20 cellular contexts compared by ENCODE assay signal in the genomic region with DNA sequence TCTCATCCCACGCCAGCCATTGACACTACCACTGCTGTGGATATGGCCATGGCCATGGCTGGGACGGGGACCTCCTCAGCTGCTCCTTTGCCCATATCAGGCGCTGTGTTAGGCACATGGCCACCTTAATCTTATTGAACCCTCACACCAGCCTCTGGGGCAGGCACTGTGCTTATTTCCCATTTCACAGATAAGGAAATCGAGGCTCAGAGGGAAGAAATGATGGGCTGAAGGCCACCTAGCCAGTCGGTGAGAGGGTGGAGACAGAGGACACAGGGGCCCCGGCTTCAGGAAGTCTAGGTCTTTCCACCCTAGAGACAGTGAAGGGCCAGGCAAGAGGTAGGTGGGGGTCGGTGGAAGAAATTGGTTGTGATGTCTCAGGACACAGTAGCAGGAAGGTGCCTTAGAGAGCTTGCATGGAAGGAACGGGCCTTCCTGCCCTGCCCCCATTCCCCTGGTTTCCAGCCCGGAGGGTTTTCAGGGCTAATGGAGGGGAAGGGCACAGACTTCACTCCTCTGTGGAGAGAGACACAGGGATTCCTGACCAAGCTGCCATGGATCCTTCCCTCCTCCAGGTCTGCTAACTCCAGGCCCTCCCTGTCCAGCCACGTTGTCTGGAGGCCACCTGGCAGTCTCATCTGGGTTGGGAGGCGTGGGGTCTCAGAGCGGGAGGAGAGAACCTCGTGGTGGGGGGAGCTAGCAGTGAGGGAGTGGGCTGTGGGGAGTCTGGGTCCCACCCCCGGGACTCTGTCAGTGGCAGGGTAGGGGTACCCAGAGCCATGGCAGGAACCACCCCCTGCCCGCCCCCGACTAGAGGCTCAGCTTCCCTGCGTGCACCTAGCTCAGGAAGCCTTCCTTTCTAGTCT.
DNase-seq lines count a peak whose midpoint lies in the region; ATAC-seq and TF ChIP-seq lines count a peak whose summit lies in the region.
"Had no signal": no experiment of that assay in that cellular context is flagged by ENCODE, and none has a peak within 500 bp of the region (broad histone marks: within the 10 kb centered on the region; RNA-seq: fewer than 3 reads in every experiment).

No MANE protein-coding gene starts in this region.

- H3K36me3 ChIP-seq in HEK293 (ENCODE audit: control insufficient read depth in 2 of 2, insufficient read depth in 1 of 2, low read length in 2 of 2) (no peaks in the 10 kb centered on the region), mesendoderm (ENCODE audit: control insufficient read depth, insufficient read depth, low read length) (no peaks in the 10 kb centered on the region)
- H3K36me3 ChIP-seq: pancreas, sigmoid colon had no signal

- H2BK15ac ChIP-seq in mesendoderm (replicated peaks; ENCODE audit: low read depth), result no peak overlapping the region

- no peaks in the 10 kb centered on the region for H3K9me3 ChIP-seq in HEK293 (ENCODE audit: control insufficient read depth, insufficient read depth, low read depth, low read length)
- H3K9me3 ChIP-seq: pancreas, sigmoid colon had no signal

- no peaks in the 10 kb centered on the region for H3K4me1 ChIP-seq in HEK293 (ENCODE audit: control insufficient read depth, insufficient read depth, low read length)
- H3K4me1 ChIP-seq in mesendoderm (ENCODE audit: control insufficient read depth, low read depth, low read length), result peaks cover 7% of the 10 kb centered on the region
- H3K4me1 ChIP-seq: foreskin keratinocyte, sigmoid colon had no signal

- H3K27me3 Mint-ChIP-seq in WTC11 (ENCODE audit: low read depth), result peaks cover 11% of the 10 kb centered on the region

- WGBS in mesendoderm (ENCODE audit: extremely low coverage, insufficient coverage, low lambda C conversion rate), result no CpG with 5 or more reads among the region's 17 CpGs

- peaks cover 18% of the 10 kb centered on the region for H3K4me1 Mint-ChIP-seq in WTC11
- H3K4me1 Mint-ChIP-seq: activated B cell treated with CpG ODN at 0.5 μM for 24 hours had no signal

- no peak overlapping the region for H3K4me3 ChIP-seq in HEK293 (ENCODE audit: low read depth, low read length)
- no peak overlapping the region for H3K4me3 ChIP-seq in mesendoderm (ENCODE audit: low read length)
- H3K4me3 ChIP-seq: lung, pancreas, sigmoid colon had no signal

- H3K79me2 ChIP-seq in mesendoderm (ENCODE audit: control insufficient read depth, insufficient read depth, low read length), result no peaks in the 10 kb centered on the region

- no peak overlapping the region for H3K4ac ChIP-seq in mesendoderm (ENCODE audit: low read depth, low read length)

- CTCF ChIA-PET in HEK293 (lab: Yijun Ruan, JAX), result interaction anchor here (0.9 to 1.1 kb wide), 2 partner anchors 62 to 184 kb away, joined by 3 read pairs; no protein-coding TSS in a partner anchor
- CTCF ChIA-PET in WTC11 (lab: Charles Lee), result interaction anchor here (1.1 to 3.5 kb wide), 8 partner anchors 52 to 192 kb away, joined by 3 to 10 read pairs (median 4); no protein-coding TSS in a partner anchor

- no peak overlapping the region for H3K27ac Mint-ChIP-seq in WTC11
- H3K27ac Mint-ChIP-seq: activated B cell treated with CpG ODN at 0.5 μM for 24 hours; activated CD4-positive, alpha-beta memory T cell treated with anti-CD3 and anti-CD28 coated beads for 36 hours had no signal

- peak; percentile 75 for DNase-seq in DMS53 (lab: John Stamatoyannopoulos, UW)
- DNase-seq in WTC11 (ENCODE audit: low spot score), result no peak
- DNase-seq in mesendoderm, result peak; percentile 41
- DNase-seq in NCI-H1930 (lab: John Stamatoyannopoulos, UW), result no peak
- DNase-seq in AG20443 (ENCODE audit: low spot score), result no peak
- DNase-seq in stimulated activated CD4-positive, alpha-beta T cell treated with anti-CD3 and anti-CD28 coated beads, Interleukin-4, amount 100 ng/mL, for 4 hours, result no peak
- DNase-seq in activated effector memory CD4-positive, alpha-beta T cell treated with anti-CD3 and anti-CD28 coated beads, Interleukin-2, amount 50 U/mL, for 16 hours, result no peak
- DNase-seq: activated B cell treated with CpG ODN at 0.5 μM for 24 hours; activated CD4-positive, alpha-beta memory T cell treated with anti-CD3 and anti-CD28 coated beads for 36 hours; activated naive CD4-positive, alpha-beta T cell; activated T-cell treated with anti-CD3 and anti-CD28 coated beads for 4 hours; caudate nucleus; erythroblast; foreskin keratinocyte; hippocampal formation; sigmoid colon had no signal

- H3K23ac ChIP-seq in mesendoderm (ENCODE audit: low read length), result no peak overlapping the region

- no peaks in the 10 kb centered on the region for H3K9me3 Mint-ChIP-seq in WTC11
- H3K9me3 Mint-ChIP-seq: activated B cell treated with CpG ODN at 0.5 μM for 24 hours; activated CD4-positive, alpha-beta memory T cell treated with anti-CD3 and anti-CD28 coated beads for 36 hours had no signal

- H3K4me2 ChIP-seq in mesendoderm (ENCODE audit: low read length), result no peak overlapping the region

- no peak overlapping the region for H4K5ac ChIP-seq in mesendoderm (ENCODE audit: low read length)

- peak; percentile 13; the same call in 1 of the 2 replicates for ATAC-seq in WTC11
- ATAC-seq: foreskin keratinocyte had no signal

- no peak overlapping the region for H3K56ac ChIP-seq in mesendoderm (ENCODE audit: low read length)

- no peak overlapping the region for H2BK120ac ChIP-seq in mesendoderm (ENCODE audit: low read depth, low read length)

- H3K79me1 ChIP-seq in mesendoderm (ENCODE audit: low read length), result no peaks in the 10 kb centered on the region

- H3K27ac ChIP-seq in HEK293 (ENCODE audit: extremely low read depth, low read depth, low read length) (no peak overlapping the region), mesendoderm (ENCODE audit: low read depth, low read length) (no peak overlapping the region)
- H3K27ac ChIP-seq: C4-2B, foreskin keratinocyte, pancreas, sigmoid colon had no signal

- H3K36me3 Mint-ChIP-seq in WTC11, result no peaks in the 10 kb centered on the region
- H3K36me3 Mint-ChIP-seq: activated CD4-positive, alpha-beta memory T cell treated with anti-CD3 and anti-CD28 coated beads for 36 hours had no signal

- POLR2A ChIA-PET in HEK293 (lab: Yijun Ruan, JAX), result no interaction called here
- POLR2A ChIA-PET in WTC11 (lab: Charles Lee), result no interaction called here

- no peak overlapping the region for H4K8ac ChIP-seq in mesendoderm (ENCODE audit: low read depth, low read length)

- TF ChIP-seq CTCF in HEK293 (tag by site-specific recombination; IDR thresholded peaks at IDR 0.05), result no peak
- no peak for TF ChIP-seq CTCF in WTC11 (IDR thresholded peaks at IDR 0.05)

- H2AK5ac ChIP-seq in mesendoderm (ENCODE audit: low read length), result no peak overlapping the region

- no peak overlapping the region for H3K9ac ChIP-seq in mesendoderm (ENCODE audit: low read length)

- no peaks in the 10 kb centered on the region for H3K27me3 ChIP-seq in mesendoderm (ENCODE audit: insufficient read depth, low read length, poor library complexity)
- H3K27me3 ChIP-seq: pancreas had no signal

- H3K18ac ChIP-seq in mesendoderm (ENCODE audit: low read length), result no peak overlapping the region

- no peak overlapping the region for H2BK5ac ChIP-seq in mesendoderm (ENCODE audit: low read length)

- peak overlapping the region; percentile 33 for H3K4me3 Mint-ChIP-seq in WTC11
- H3K4me3 Mint-ChIP-seq: activated B cell treated with CpG ODN at 0.5 μM for 24 hours; activated CD4-positive, alpha-beta memory T cell treated with anti-CD3 and anti-CD28 coated beads for 36 hours had no signal

TF ChIP-seq in HEK293, 187 proteins besides CTCF, POLR2A, EP300 and RAD21 (continues in another document):
- TF ChIP-seq BCL6B (tag by site-specific recombination; IDR thresholded peaks at IDR 0.05), result no peak

TF ChIP-seq in WTC11, 78 proteins besides CTCF, POLR2A, EP300 and RAD21 (continues in another document):
- TF ChIP-seq PRRX2 (CRISPR knock-in tag; IDR thresholded peaks at IDR 0.05) (no peak), GABPB1 (CRISPR knock-in tag; IDR thresholded peaks at IDR 0.05) (no peak), FOXP4 (CRISPR knock-in tag; IDR thresholded peaks at IDR 0.05) (no peak), CREB1 (CRISPR knock-in tag; IDR thresholded peaks at IDR 0.05) (no peak)
- TF ChIP-seq, protein P1, sequence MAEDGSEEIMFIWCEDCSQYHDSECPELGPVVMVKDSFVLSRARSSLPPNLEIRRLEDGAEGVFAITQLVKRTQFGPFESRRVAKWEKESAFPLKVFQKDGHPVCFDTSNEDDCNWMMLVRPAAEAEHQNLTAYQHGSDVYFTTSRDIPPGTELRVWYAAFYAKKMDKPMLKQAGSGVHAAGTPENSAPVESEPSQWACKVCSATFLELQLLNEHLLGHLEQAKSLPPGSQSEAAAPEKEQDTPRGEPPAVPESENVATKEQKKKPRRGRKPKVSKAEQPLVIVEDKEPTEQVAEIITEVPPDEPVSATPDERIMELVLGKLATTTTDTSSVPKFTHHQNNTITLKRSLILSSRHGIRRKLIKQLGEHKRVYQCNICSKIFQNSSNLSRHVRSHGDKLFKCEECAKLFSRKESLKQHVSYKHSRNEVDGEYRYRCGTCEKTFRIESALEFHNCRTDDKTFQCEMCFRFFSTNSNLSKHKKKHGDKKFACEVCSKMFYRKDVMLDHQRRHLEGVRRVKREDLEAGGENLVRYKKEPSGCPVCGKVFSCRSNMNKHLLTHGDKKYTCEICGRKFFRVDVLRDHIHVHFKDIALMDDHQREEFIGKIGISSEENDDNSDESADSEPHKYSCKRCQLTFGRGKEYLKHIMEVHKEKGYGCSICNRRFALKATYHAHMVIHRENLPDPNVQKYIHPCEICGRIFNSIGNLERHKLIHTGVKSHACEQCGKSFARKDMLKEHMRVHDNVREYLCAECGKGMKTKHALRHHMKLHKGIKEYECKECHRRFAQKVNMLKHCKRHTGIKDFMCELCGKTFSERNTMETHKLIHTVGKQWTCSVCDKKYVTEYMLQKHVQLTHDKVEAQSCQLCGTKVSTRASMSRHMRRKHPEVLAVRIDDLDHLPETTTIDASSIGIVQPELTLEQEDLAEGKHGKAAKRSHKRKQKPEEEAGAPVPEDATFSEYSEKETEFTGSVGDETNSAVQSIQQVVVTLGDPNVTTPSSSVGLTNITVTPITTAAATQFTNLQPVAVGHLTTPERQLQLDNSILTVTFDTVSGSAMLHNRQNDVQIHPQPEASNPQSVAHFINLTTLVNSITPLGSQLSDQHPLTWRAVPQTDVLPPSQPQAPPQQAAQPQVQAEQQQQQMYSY (CRISPR knock-in tag; IDR thresholded peaks at IDR 0.05), result no peak

Comparison
In these comparisons a context has a peak if more than half of its experiments do, and no peak if none do; other contexts are left out.
1. DNase-seq: peak in DMS53 (single experiment) and mesendoderm (single experiment); none in WTC11 (single experiment), NCI-H1930 (0 of 2), AG20443 (single experiment), stimulated activated CD4-positive, alpha-beta T cell treated with anti-CD3 and anti-CD28 coated beads, Interleukin-4, amount 100 ng/mL, for 4 hours (0 of 2) and activated effector memory CD4-positive, alpha-beta T cell treated with anti-CD3 and anti-CD28 coated beads, Interleukin-2, amount 50 U/mL, for 16 hours (single experiment).